ENCODE assay signal across 8 cellular contexts in the genomic region with DNA sequence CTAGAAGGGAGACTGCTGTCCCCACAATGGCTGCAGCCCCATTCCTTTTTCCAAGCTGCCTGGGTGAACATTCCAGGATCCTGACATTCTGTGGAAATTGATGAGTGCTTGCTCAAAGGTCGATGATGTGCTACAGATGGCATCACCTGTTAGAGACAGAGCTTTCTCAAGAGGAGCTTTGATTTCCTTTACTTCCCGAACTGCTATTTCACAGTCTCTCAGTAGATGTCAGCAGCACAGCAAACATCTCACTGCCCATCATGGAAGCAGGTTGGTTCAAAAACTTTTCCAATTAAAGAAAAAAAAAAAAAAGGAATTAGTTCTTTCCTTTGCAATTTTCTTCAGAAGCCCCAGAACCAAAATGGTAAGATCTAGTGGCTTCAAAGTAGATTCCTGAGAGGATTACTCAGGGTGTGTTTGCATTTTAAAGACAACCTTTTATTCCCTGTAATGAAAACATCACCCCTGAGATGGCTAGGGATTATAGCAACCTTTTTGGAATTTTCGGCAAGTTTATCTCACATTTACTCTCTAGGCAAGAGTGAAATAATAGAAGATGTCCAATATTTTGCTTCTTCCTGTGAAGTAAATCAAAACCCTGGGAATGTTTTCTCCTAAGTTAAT. TPM values are rescaled to one million over a fixed set of nuclear protein-coding genes. Genes with fewer than 3 reads are reported as not detected.
DNase-seq lines count a peak whose midpoint lies in the region; ATAC-seq and TF ChIP-seq lines count a peak whose summit lies in the region.

No MANE protein-coding gene starts in this region.

- TF ChIP-seq EP300 in Ishikawa (IDR thresholded peaks at IDR 0.05; ENCODE audit: borderline replicate concordance), result no peak

- TF ChIP-seq CTCF in lung (IDR thresholded peaks at IDR 0.05; ENCODE audit: control extremely low read depth, extremely low read depth), result peak; percentile 29

- in situ Hi-C loops in Caki2 (cut with HindIII; ENCODE audit: low pct_unique_long_range_greater_than_20kb, low sequenced_read_pairs), result no loop called here

- H3K36me3 ChIP-seq in lung (ENCODE audit: control insufficient read depth in 2 of 2, insufficient read depth in 2 of 2, low read length in 2 of 2), result no peaks in the 10 kb centered on the region

- no peaks in the 10 kb centered on the region for H3K9me3 ChIP-seq in lung (ENCODE audit: control insufficient read depth in 2 of 2, insufficient read depth in 1 of 2, low read length in 1 of 2)

- WGBS in lung, 2 donors, result 32% methylated on average over 3 of the region's 3 CpGs

- TF ChIP-seq RAD21 in Ishikawa (IDR thresholded peaks at IDR 0.05; ENCODE audit: low read depth), result peak; percentile 72

- no peak overlapping the region for H3K4me3 ChIP-seq in lung

- peaks cover 0 to 2% of the 10 kb centered on the region in 2 donors for H3K4me1 ChIP-seq in lung (ENCODE audit: control insufficient read depth in 2 of 2, insufficient read depth in 2 of 2, low read length in 2 of 2)

- H3K27me3 ChIP-seq in lung (ENCODE audit: control insufficient read depth, insufficient read depth), result no peaks in the 10 kb centered on the region

- peak; percentile 7 for DNase-seq in Caki2 (ENCODE audit: low read depth)
- peak; percentile 11 for DNase-seq in cerebellum (ENCODE audit: low spot score)
- no peak for DNase-seq in lung (ENCODE audit: low spot score)
- no peak for DNase-seq in UCSD-AML1 (lab: John Stamatoyannopoulos, UW; ENCODE audit: unreplicated experiment)
- no peak for DNase-seq in NCI-H2081 treated with DMSO at 0.1 percent for 48 hours (lab: John Stamatoyannopoulos, UW)
- no peak for DNase-seq in effector CD4-positive, alpha-beta T cell
- no peak for DNase-seq in GOT3 (lab: John Stamatoyannopoulos, UW)

- H3K27ac ChIP-seq in lung (ENCODE audit: low read depth in 1 of 2, low read length in 1 of 2), result no peak overlapping the region

- ATAC-seq in lung (ENCODE audit: insufficient read depth, low FRiP score), result no peak

TF ChIP-seq in Ishikawa, 13 proteins besides CTCF, POLR2A, EP300 and RAD21:
- TF ChIP-seq TEAD4 (IDR thresholded peaks at IDR 0.05) (no peak), CREB1 (IDR thresholded peaks at IDR 0.05; ENCODE audit: low read depth) (no peak), ZBTB7A (IDR thresholded peaks at IDR 0.05; ENCODE audit: low read depth) (no peak), NFIC (IDR thresholded peaks at IDR 0.05) (no peak), YY1 (IDR thresholded peaks at IDR 0.05; ENCODE audit: low read depth) (no peak), EGR1 (IDR thresholded peaks at IDR 0.05) (no peak), TCF12 (IDR thresholded peaks at IDR 0.05; ENCODE audit: low read depth) (no peak), FOXM1 (IDR thresholded peaks at IDR 0.05; ENCODE audit: borderline replicate concordance, low read depth) (no peak), MAX (IDR thresholded peaks at IDR 0.05) (no peak), TAF1 (IDR thresholded peaks at IDR 0.05; ENCODE audit: low read depth) (no peak)
- TF ChIP-seq, protein P1, sequence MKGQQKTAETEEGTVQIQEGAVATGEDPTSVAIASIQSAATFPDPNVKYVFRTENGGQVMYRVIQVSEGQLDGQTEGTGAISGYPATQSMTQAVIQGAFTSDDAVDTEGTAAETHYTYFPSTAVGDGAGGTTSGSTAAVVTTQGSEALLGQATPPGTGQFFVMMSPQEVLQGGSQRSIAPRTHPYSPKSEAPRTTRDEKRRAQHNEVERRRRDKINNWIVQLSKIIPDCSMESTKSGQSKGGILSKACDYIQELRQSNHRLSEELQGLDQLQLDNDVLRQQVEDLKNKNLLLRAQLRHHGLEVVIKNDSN (IDR thresholded peaks at IDR 0.05), result no peak
- TF ChIP-seq, protein P2, sequence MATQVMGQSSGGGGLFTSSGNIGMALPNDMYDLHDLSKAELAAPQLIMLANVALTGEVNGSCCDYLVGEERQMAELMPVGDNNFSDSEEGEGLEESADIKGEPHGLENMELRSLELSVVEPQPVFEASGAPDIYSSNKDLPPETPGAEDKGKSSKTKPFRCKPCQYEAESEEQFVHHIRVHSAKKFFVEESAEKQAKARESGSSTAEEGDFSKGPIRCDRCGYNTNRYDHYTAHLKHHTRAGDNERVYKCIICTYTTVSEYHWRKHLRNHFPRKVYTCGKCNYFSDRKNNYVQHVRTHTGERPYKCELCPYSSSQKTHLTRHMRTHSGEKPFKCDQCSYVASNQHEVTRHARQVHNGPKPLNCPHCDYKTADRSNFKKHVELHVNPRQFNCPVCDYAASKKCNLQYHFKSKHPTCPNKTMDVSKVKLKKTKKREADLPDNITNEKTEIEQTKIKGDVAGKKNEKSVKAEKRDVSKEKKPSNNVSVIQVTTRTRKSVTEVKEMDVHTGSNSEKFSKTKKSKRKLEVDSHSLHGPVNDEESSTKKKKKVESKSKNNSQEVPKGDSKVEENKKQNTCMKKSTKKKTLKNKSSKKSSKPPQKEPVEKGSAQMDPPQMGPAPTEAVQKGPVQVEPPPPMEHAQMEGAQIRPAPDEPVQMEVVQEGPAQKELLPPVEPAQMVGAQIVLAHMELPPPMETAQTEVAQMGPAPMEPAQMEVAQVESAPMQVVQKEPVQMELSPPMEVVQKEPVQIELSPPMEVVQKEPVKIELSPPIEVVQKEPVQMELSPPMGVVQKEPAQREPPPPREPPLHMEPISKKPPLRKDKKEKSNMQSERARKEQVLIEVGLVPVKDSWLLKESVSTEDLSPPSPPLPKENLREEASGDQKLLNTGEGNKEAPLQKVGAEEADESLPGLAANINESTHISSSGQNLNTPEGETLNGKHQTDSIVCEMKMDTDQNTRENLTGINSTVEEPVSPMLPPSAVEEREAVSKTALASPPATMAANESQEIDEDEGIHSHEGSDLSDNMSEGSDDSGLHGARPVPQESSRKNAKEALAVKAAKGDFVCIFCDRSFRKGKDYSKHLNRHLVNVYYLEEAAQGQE (IDR thresholded peaks at IDR 0.05; ENCODE audit: low read depth), result no peak

RNA-seq across cellular contexts. Expression of gene POLR2M, which starts 44.8 kb away (rescaled TPM):
- 505 and 768 TPM in 2 replicates for total RNA-seq in Caki2 (2014; rRNA removed; shearing (Covaris generic); ENCODE audit: low replicate concordance)
- total RNA-seq in cerebellum (193 TPM), lung (100 to 1,000 TPM in 1 of 2 donors, 10 to 100 TPM in 1; 65.2 to 306 TPM)
- 100 to 1,000 TPM in 1 of 2 donors, 10 to 100 TPM in 1; 20.6 to 104 TPM for polyA plus RNA-seq in lung

Comparison
In these comparisons a context has a peak if more than half of its experiments do, and no peak if none do; other contexts are left out.
1. DNase-seq: peak in Caki2 (single experiment) and cerebellum (single experiment); none in lung (single experiment), UCSD-AML1 (single experiment), NCI-H2081 treated with DMSO at 0.1 percent for 48 hours (single experiment), effector CD4-positive, alpha-beta T cell (single experiment) and GOT3 (single experiment).